8 cellular contexts compared by ENCODE assay signal in the genomic region with DNA sequence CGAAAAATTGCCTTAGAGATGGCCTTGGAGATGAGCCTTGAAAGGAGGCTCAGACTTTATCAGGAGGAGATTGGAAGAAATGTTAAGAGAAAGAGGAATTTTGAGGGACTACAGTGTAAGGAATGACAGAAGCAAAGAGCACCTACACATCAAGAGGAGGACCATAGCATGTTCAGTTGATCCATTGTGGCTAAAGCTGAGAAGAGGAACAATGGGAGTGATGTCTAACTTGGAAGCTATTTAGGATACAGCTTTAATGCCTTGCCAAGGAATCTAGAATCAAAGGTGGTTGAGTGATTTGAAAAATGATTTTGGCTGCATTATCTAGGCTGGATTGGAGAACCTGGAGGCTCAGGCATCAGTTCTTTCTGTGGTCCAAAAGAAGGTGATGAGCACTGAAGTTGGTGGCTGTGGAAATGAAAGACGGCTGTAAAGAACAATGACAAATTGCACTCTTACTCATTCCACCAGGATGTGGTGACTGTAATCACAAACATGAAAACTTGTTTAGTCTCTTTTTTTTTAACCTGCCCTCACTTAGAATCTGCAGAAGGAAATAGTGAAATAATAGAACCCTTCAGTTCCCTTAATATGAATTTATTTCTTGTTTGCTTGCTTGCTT. TPM values are rescaled to one million over a fixed set of nuclear protein-coding genes. Genes with fewer than 3 reads are reported as not detected.
DNase-seq lines count a peak whose midpoint lies in the region; ATAC-seq, FAIRE-seq and TF ChIP-seq lines count a peak whose summit lies in the region.

No MANE protein-coding gene starts in this region.

- no peak for DNase-seq in activated T-cell treated with anti-CD3 and anti-CD28 coated beads, Interleukin-2, amount 50 U/mL, for 24 hours
- no peak for DNase-seq in activated T-cell treated with anti-CD3 and anti-CD28 coated beads, Interleukin-2, amount 50 U/mL, for 1 hour
- peak; percentile 20 for DNase-seq in activated T-helper 1 cell treated with anti-CD3 and anti-CD28 coated beads, Interleukin-12 subunit alpha, Interleukin-12 subunit beta, Interleukin-2, Interleukin-4 antibody, amounts not matched to agents 30 ng/mL and 10 ng/mL and 1 ng/mL, durations not matched to agents 14 hours and 24 hours and 36 hours (ENCODE audit: low spot score)
- DNase-seq in stimulated activated naive B cell treated with anti-CD40 and anti-IgM and Interleukin-4, amounts not matched to agents 10 μg/mL and 1 μg/mL and 100 μg/mL, for 72 hours = no peak
- DNase-seq in HepG2 (ENCODE audit: low spot score) (no peak), HT-29 (ENCODE audit: low spot score) (no peak), cardiac septum (ENCODE audit: low spot score) (no peak)

- no peak for TF ChIP-seq CTCF in HepG2 (CRISPR knock-in tag; IDR thresholded peaks at IDR 0.05)

- peaks cover 3% of the 10 kb centered on the region for H3K36me3 Mint-ChIP-seq in activated T-cell treated with anti-CD3 and anti-CD28 coated beads, Interleukin-2, amount 50 U/mL, for 24 hours (ENCODE audit: low read depth)
- peaks cover 2% of the 10 kb centered on the region for H3K36me3 Mint-ChIP-seq in activated T-helper 1 cell treated with anti-CD3 and anti-CD28 coated beads, Interleukin-12 subunit alpha, Interleukin-12 subunit beta, Interleukin-2, Interleukin-4 antibody, amounts not matched to agents 30 ng/mL and 10 ng/mL and 1 ng/mL, durations not matched to agents 14 hours and 24 hours and 36 hours (ENCODE audit: low read depth)
- H3K36me3 Mint-ChIP-seq in stimulated activated naive B cell treated with anti-CD40 and anti-IgM and Interleukin-4, amounts not matched to agents 10 μg/mL and 1 μg/mL and 100 μg/mL, for 72 hours = peaks cover 3% of the 10 kb centered on the region in 2 donors

- peaks cover 65% of the 10 kb centered on the region for H3K79me2 ChIP-seq in HepG2 (ENCODE audit: insufficient read depth, low read length)

- no peak for FAIRE-seq in HepG2 (lab: Jason Lieb, UNC)

- no TSS peak for BruUV-seq in HepG2 (replicated peaks; lab: Mats Ljungman, UMichigan)

- peaks cover 65% of the 10 kb centered on the region for H3K4me1 Mint-ChIP-seq in activated T-cell treated with anti-CD3 and anti-CD28 coated beads, Interleukin-2, amount 50 U/mL, for 24 hours (ENCODE audit: low read depth)
- peaks cover 58% of the 10 kb centered on the region for H3K4me1 Mint-ChIP-seq in activated T-helper 1 cell treated with anti-CD3 and anti-CD28 coated beads, Interleukin-12 subunit alpha, Interleukin-12 subunit beta, Interleukin-2, Interleukin-4 antibody, amounts not matched to agents 30 ng/mL and 10 ng/mL and 1 ng/mL, durations not matched to agents 14 hours and 24 hours and 36 hours (ENCODE audit: low read depth)
- peaks cover 39 to 57% of the 10 kb centered on the region in 2 donors for H3K4me1 Mint-ChIP-seq in stimulated activated naive B cell treated with anti-CD40 and anti-IgM and Interleukin-4, amounts not matched to agents 10 μg/mL and 1 μg/mL and 100 μg/mL, for 72 hours

- 95% methylated on average over 2 of the region's 2 CpGs for WGBS in HepG2 (ENCODE audit: low lambda C conversion rate)

- H3K27ac Mint-ChIP-seq in activated T-cell treated with anti-CD3 and anti-CD28 coated beads, Interleukin-2, amount 50 U/mL, for 24 hours = peak overlapping the region; percentile 15
- peak overlapping the region; percentile 86 for H3K27ac Mint-ChIP-seq in activated T-helper 1 cell treated with anti-CD3 and anti-CD28 coated beads, Interleukin-12 subunit alpha, Interleukin-12 subunit beta, Interleukin-2, Interleukin-4 antibody, amounts not matched to agents 30 ng/mL and 10 ng/mL and 1 ng/mL, durations not matched to agents 14 hours and 24 hours and 36 hours
- H3K27ac Mint-ChIP-seq in stimulated activated naive B cell treated with anti-CD40 and anti-IgM and Interleukin-4, amounts not matched to agents 10 μg/mL and 1 μg/mL and 100 μg/mL, for 72 hours = no peak overlapping the region

- POLR2A ChIA-PET in HepG2 (lab: Yijun Ruan, JAX) = no interaction called here

- no peaks in the 10 kb centered on the region for H3K36me3 ChIP-seq in HepG2 (replicated peaks in 1 of 2; ENCODE audit: control insufficient read depth in 1 of 2, insufficient read depth in 2 of 2, low read length in 2 of 2)

- H2AFZ ChIP-seq in HepG2 (ENCODE audit: low read length) = no peak overlapping the region

- no peaks in the 10 kb centered on the region for H3K27me3 Mint-ChIP-seq in activated T-cell treated with anti-CD3 and anti-CD28 coated beads, Interleukin-2, amount 50 U/mL, for 24 hours
- H3K27me3 Mint-ChIP-seq in activated T-helper 1 cell treated with anti-CD3 and anti-CD28 coated beads, Interleukin-12 subunit alpha, Interleukin-12 subunit beta, Interleukin-2, Interleukin-4 antibody, amounts not matched to agents 30 ng/mL and 10 ng/mL and 1 ng/mL, durations not matched to agents 14 hours and 24 hours and 36 hours (ENCODE audit: insufficient read depth) = no peaks in the 10 kb centered on the region
- no peaks in the 10 kb centered on the region for H3K27me3 Mint-ChIP-seq in stimulated activated naive B cell treated with anti-CD40 and anti-IgM and Interleukin-4, amounts not matched to agents 10 μg/mL and 1 μg/mL and 100 μg/mL, for 72 hours

- peaks cover 44% of the 10 kb centered on the region for H3K4me1 ChIP-seq in HepG2 (ENCODE audit: insufficient read depth, low read length)

- no peak overlapping the region for H3K27ac ChIP-seq in HepG2 (ENCODE audit: extremely low read length, insufficient read depth, low read length)

- H3K4me3 ChIP-seq in HepG2 (replicated peaks in 1 of 3; ENCODE audit: insufficient read depth in 1 of 3, low read depth in 2 of 3, low read length in 3 of 3) = no peak overlapping the region

- CTCF ChIA-PET in HepG2 (lab: Yijun Ruan, JAX; ENCODE audit: low intra/inter-chr PET ratio, low total read pairs) = no interaction called here

- TF ChIP-seq RAD21 in HepG2 (CRISPR knock-in tag; IDR thresholded peaks at IDR 0.05) = no peak

- no peak for TF ChIP-seq POLR2A in HepG2 (IDR thresholded peaks at IDR 0.05; ENCODE audit: insufficient read depth in 1 of 2, low read depth in 2 of 2, low read length in 2 of 2)

- H3K9me3 ChIP-seq in HepG2 (ENCODE audit: low read length) = no peaks in the 10 kb centered on the region

- in situ Hi-C loops in HepG2 (cut with HindIII; ENCODE audit: extremely low pct_ligation_motif_present, low pct_unique_long_range_greater_than_20kb) = no loop called here

- H3K9ac ChIP-seq in HepG2 (ENCODE audit: insufficient read depth, low read depth, low read length) = no peak overlapping the region

- H3K4me3 Mint-ChIP-seq in activated T-cell treated with anti-CD3 and anti-CD28 coated beads, Interleukin-2, amount 50 U/mL, for 24 hours = peak overlapping the region; percentile 6
- H3K4me3 Mint-ChIP-seq in activated T-helper 1 cell treated with anti-CD3 and anti-CD28 coated beads, Interleukin-12 subunit alpha, Interleukin-12 subunit beta, Interleukin-2, Interleukin-4 antibody, amounts not matched to agents 30 ng/mL and 10 ng/mL and 1 ng/mL, durations not matched to agents 14 hours and 24 hours and 36 hours = peak overlapping the region; percentile 27
- H3K4me3 Mint-ChIP-seq in stimulated activated naive B cell treated with anti-CD40 and anti-IgM and Interleukin-4, amounts not matched to agents 10 μg/mL and 1 μg/mL and 100 μg/mL, for 72 hours = no peak overlapping the region

- intact Hi-C loops in activated T-helper 1 cell treated with anti-CD3 and anti-CD28 coated beads, Interleukin-12 subunit alpha, Interleukin-12 subunit beta, Interleukin-2, Interleukin-4 antibody, amounts not matched to agents 30 ng/mL and 10 ng/mL and 1 ng/mL, durations not matched to agents 14 hours and 24 hours and 36 hours (cut with micrococcal nuclease) = loop anchor here (1.0 kb wide), 2 partner anchors 44 to 329 kb away; no protein-coding TSS in a partner anchor
- intact Hi-C loops in HepG2 (cut with micrococcal nuclease; ENCODE audit: unreplicated experiment) (no loop called here), cardiac septum (cut with DNase I) (no loop called here)

- ATAC-seq in HG03045 (IDR thresholded peaks at IDR 0.05; ENCODE audit: unreplicated experiment) (peak; percentile 51), HepG2 (no peak)
- ATAC-seq in stimulated activated naive B cell treated with anti-CD40 and anti-IgM and Interleukin-4, amounts not matched to agents 10 μg/mL and 1 μg/mL and 100 μg/mL, for 72 hours (replicated peaks) = peak; percentile 29 to 35

- H3K27me3 ChIP-seq in HepG2 (ENCODE audit: control insufficient read depth in 1 of 2, insufficient read depth in 2 of 2, low read length in 2 of 2) = no peaks in the 10 kb centered on the region

- TF ChIP-seq EP300 in HepG2 (IDR thresholded peaks at IDR 0.05; ENCODE audit: low read depth in 2 of 2, low read length in 2 of 2) = no peak
- no peak for TF ChIP-seq EP300 in HepG2 (CRISPR knock-in tag; IDR thresholded peaks at IDR 0.05; ENCODE audit: borderline replicate concordance)

- H4K20me1 ChIP-seq in HepG2 (ENCODE audit: insufficient read depth, low read length) = no peaks in the 10 kb centered on the region

- no peaks in the 10 kb centered on the region for H3K9me3 Mint-ChIP-seq in activated T-cell treated with anti-CD3 and anti-CD28 coated beads, Interleukin-2, amount 50 U/mL, for 24 hours
- no peaks in the 10 kb centered on the region for H3K9me3 Mint-ChIP-seq in activated T-helper 1 cell treated with anti-CD3 and anti-CD28 coated beads, Interleukin-12 subunit alpha, Interleukin-12 subunit beta, Interleukin-2, Interleukin-4 antibody, amounts not matched to agents 30 ng/mL and 10 ng/mL and 1 ng/mL, durations not matched to agents 14 hours and 24 hours and 36 hours
- H3K9me3 Mint-ChIP-seq in stimulated activated naive B cell treated with anti-CD40 and anti-IgM and Interleukin-4, amounts not matched to agents 10 μg/mL and 1 μg/mL and 100 μg/mL, for 72 hours = no peaks in the 10 kb centered on the region

- H3K4me2 ChIP-seq in HepG2 (ENCODE audit: low read depth, low read length) = no peak overlapping the region

RNA-seq across cellular contexts. Expression of gene FAM20B, which starts 11.3 kb away (rescaled TPM):
- total RNA-seq in activated T-helper 1 cell treated with anti-CD3 and anti-CD28 coated beads, Interleukin-12 subunit alpha, Interleukin-12 subunit beta, Interleukin-2, Interleukin-4 antibody, amounts not matched to agents 30 ng/mL and 10 ng/mL and 1 ng/mL, durations not matched to agents 14 hours and 24 hours and 36 hours = 36.6 and 39.2 TPM in 2 replicates
- 26.9 and 34.3 TPM in 2 replicates for total RNA-seq in HepG2 (2016; rRNA removed; fragmentation: Illumina TruSeq; extraction: Trizol)
- 17.9 and 21.4 TPM in 2 replicates for total RNA-seq in HepG2 (2016; cell fraction: cytosol; rRNA removed; fragmentation: Illumina TruSeq; extraction: Trizol; ENCODE audit: low read depth)
- 29.6 and 30.0 TPM in 2 replicates for total RNA-seq in HepG2 (2016; cell fraction: insoluble cytoplasmic fraction; rRNA removed; fragmentation: Illumina TruSeq; extraction: Trizol)
- total RNA-seq in HepG2 (2016; cell fraction: membrane; rRNA removed; fragmentation: Illumina TruSeq; extraction: Trizol) = 27.6 and 35.5 TPM in 2 replicates
- total RNA-seq in HepG2 (2016; cell fraction: nucleus; rRNA removed; fragmentation: Illumina TruSeq; extraction: Trizol) = 19.6 and 20.8 TPM in 2 replicates
- polyA plus RNA-seq in HepG2 (2011; rRNA removed) = 13.4 and 13.8 TPM in 2 replicates
- 10.4 and 13.6 TPM in 2 replicates for polyA plus RNA-seq in HepG2 (2011; cell fraction: cytosol; rRNA removed)
- polyA plus RNA-seq in HepG2 (2011; cell fraction: nucleus; rRNA removed) = 4.9 and 6.1 TPM in 2 replicates
- polyA plus RNA-seq in HepG2 (2012) = 15.3 and 18.2 TPM in 2 replicates
- polyA plus RNA-seq in HepG2 (2016; cell fraction: cytosol; fragmentation: Illumina TruSeq; extraction: Trizol; ENCODE audit: low read depth) = 4.5 and 5.0 TPM in 2 replicates
- polyA plus RNA-seq in HepG2 (2016; cell fraction: insoluble cytoplasmic fraction; fragmentation: Illumina TruSeq; extraction: Trizol; ENCODE audit: low read depth) = 22.3 and 22.7 TPM in 2 replicates
- 15.3 and 16.4 TPM in 2 replicates for polyA plus RNA-seq in HepG2 (2016; cell fraction: membrane; fragmentation: Illumina TruSeq; extraction: Trizol; ENCODE audit: low read depth)
- 19.1 and 20.1 TPM in 2 replicates for polyA plus RNA-seq in HepG2 (2016; cell fraction: nucleus; fragmentation: Illumina TruSeq; extraction: Trizol; ENCODE audit: insufficient read depth, low read depth)
- polyA minus RNA-seq in HepG2 (2011; rRNA and poly(A)+ RNA removed; ENCODE audit: low replicate concordance) = 35.0 and 64.9 TPM in 2 replicates
- 19.3 and 22.5 TPM in 2 replicates for polyA minus RNA-seq in HepG2 (2011; cell fraction: cytosol; rRNA and poly(A)+ RNA removed)
- polyA minus RNA-seq in HepG2 (2011; cell fraction: nucleus; rRNA and poly(A)+ RNA removed) = 13.1 and 15.4 TPM in 2 replicates
- total RNA-seq in HT-29 (2014; rRNA removed; shearing (Covaris generic)) = 20.1 and 25.0 TPM in 2 replicates
- 54.6 TPM for total RNA-seq in cardiac septum

RNA-seq across cellular contexts. Expression of gene TOR3A, which starts 44.9 kb away (rescaled TPM):
- 41.3 and 44.1 TPM in 2 replicates for total RNA-seq in activated T-helper 1 cell treated with anti-CD3 and anti-CD28 coated beads, Interleukin-12 subunit alpha, Interleukin-12 subunit beta, Interleukin-2, Interleukin-4 antibody, amounts not matched to agents 30 ng/mL and 10 ng/mL and 1 ng/mL, durations not matched to agents 14 hours and 24 hours and 36 hours
- total RNA-seq in HepG2 (2016; rRNA removed; fragmentation: Illumina TruSeq; extraction: Trizol) (21.2 and 28.4 TPM in 2 replicates), cardiac septum (8.7 TPM)
- 7.9 and 11.8 TPM in 2 replicates for total RNA-seq in HepG2 (2016; cell fraction: cytosol; rRNA removed; fragmentation: Illumina TruSeq; extraction: Trizol; ENCODE audit: low read depth)
- 19.8 and 28.6 TPM in 2 replicates for total RNA-seq in HepG2 (2016; cell fraction: insoluble cytoplasmic fraction; rRNA removed; fragmentation: Illumina TruSeq; extraction: Trizol)
- total RNA-seq in HepG2 (2016; cell fraction: membrane; rRNA removed; fragmentation: Illumina TruSeq; extraction: Trizol) = 19.8 and 22.1 TPM in 2 replicates
- total RNA-seq in HepG2 (2016; cell fraction: nucleus; rRNA removed; fragmentation: Illumina TruSeq; extraction: Trizol) = 31.0 and 31.1 TPM in 2 replicates
- 14.7 and 19.0 TPM in 2 replicates for polyA plus RNA-seq in HepG2 (2011; rRNA removed)
- polyA plus RNA-seq in HepG2 (2011; cell fraction: cytosol; rRNA removed) = 13.8 and 15.5 TPM in 2 replicates
- 14.5 and 18.5 TPM in 2 replicates for polyA plus RNA-seq in HepG2 (2011; cell fraction: nucleus; rRNA removed)
- polyA plus RNA-seq in HepG2 (2012) = 19.9 and 27.3 TPM in 2 replicates
- polyA plus RNA-seq in HepG2 (2016; cell fraction: cytosol; fragmentation: Illumina TruSeq; extraction: Trizol; ENCODE audit: low read depth) = 9.2 and 13.1 TPM in 2 replicates
- polyA plus RNA-seq in HepG2 (2016; cell fraction: insoluble cytoplasmic fraction; fragmentation: Illumina TruSeq; extraction: Trizol; ENCODE audit: low read depth) = 22.9 and 23.5 TPM in 2 replicates
- polyA plus RNA-seq in HepG2 (2016; cell fraction: membrane; fragmentation: Illumina TruSeq; extraction: Trizol; ENCODE audit: low read depth) = 16.3 and 19.2 TPM in 2 replicates
- polyA plus RNA-seq in HepG2 (2016; cell fraction: nucleus; fragmentation: Illumina TruSeq; extraction: Trizol; ENCODE audit: insufficient read depth, low read depth) = 57.8 and 63.2 TPM in 2 replicates
- 37.3 and 96.0 TPM in 2 replicates for polyA minus RNA-seq in HepG2 (2011; rRNA and poly(A)+ RNA removed; ENCODE audit: low replicate concordance)
- 9.6 and 11.3 TPM in 2 replicates for polyA minus RNA-seq in HepG2 (2011; cell fraction: cytosol; rRNA and poly(A)+ RNA removed)
- 7.3 and 11.7 TPM in 2 replicates for polyA minus RNA-seq in HepG2 (2011; cell fraction: nucleus; rRNA and poly(A)+ RNA removed)
- 36.9 and 41.8 TPM in 2 replicates for total RNA-seq in HT-29 (2014; rRNA removed; shearing (Covaris generic))

Comparison
In these comparisons a context has a peak if more than half of its experiments do, and no peak if none do; other contexts are left out.
1. H3K4me3 Mint-ChIP-seq: peak in activated T-cell treated with anti-CD3 and anti-CD28 coated beads, Interleukin-2, amount 50 U/mL, for 24 hours (single experiment) and activated T-helper 1 cell treated with anti-CD3 and anti-CD28 coated beads, Interleukin-12 subunit alpha, Interleukin-12 subunit beta, Interleukin-2, Interleukin-4 antibody, amounts not matched to agents 30 ng/mL and 10 ng/mL and 1 ng/mL, durations not matched to agents 14 hours and 24 hours and 36 hours (single experiment); none in stimulated activated naive B cell treated with anti-CD40 and anti-IgM and Interleukin-4, amounts not matched to agents 10 μg/mL and 1 μg/mL and 100 μg/mL, for 72 hours (0 of 2).